Comparison of ENCODE assay signal across 8 cellular contexts in genomic region chr1:111346089-111346885, GRCh38. TPM values are rescaled to one million over a fixed set of nuclear protein-coding genes. Genes with fewer than 3 reads are reported as not detected.
DNase-seq lines count a peak whose midpoint lies in the region; ATAC-seq, FAIRE-seq and TF ChIP-seq lines count a peak whose summit lies in the region.

No MANE protein-coding gene starts in this region.

- peak; percentile 89 for FAIRE-seq in GM12892 (lab: Jason Lieb, UNC)
- peak; percentile 84 for FAIRE-seq in GM12878 (lab: Jason Lieb, UNC)

- no peak for TF ChIP-seq RAD21 in GM12878 (IDR thresholded peaks at IDR 0.05; ENCODE audit: insufficient read depth, low read depth, low read length)

- peak in 1 of 2 experiments; percentile 55; a peak in 1 of 4 replicates for TF ChIP-seq EP300 in GM12878 (IDR thresholded peaks at IDR 0.05; ENCODE audit: borderline replicate concordance in 1 of 2, control insufficient read depth in 1 of 2, low read depth in 2 of 2, low read length in 2 of 2)

- no TSS peak for BruUV-seq in GM12878 (replicated peaks; lab: Mats Ljungman, UMichigan)

- H3K9me3 ChIP-seq in GM12878 (replicated peaks; ENCODE audit: control insufficient read depth, insufficient read depth, low read length) = no peaks in the 10 kb centered on the region

- RAD21 ChIA-PET in GM12878 (lab: Charles Lee; ENCODE audit: unreplicated experiment) = interaction anchor here (0.9 to 2.8 kb wide), 6 partner anchors 22 to 131 kb away, joined by 3 to 9 read pairs (median 3); no protein-coding TSS in a partner anchor

- H3K27me3 ChIP-seq in GM12878 (replicated peaks in 1 of 2; ENCODE audit: control insufficient read depth in 2 of 2, insufficient read depth in 2 of 2, low read length in 1 of 2) = no peaks in the 10 kb centered on the region

- TF ChIP-seq POLR2A in GM12892 (IDR thresholded peaks at IDR 0.05; ENCODE audit: low read depth, low read length) (no peak), GM12878 (IDR thresholded peaks at IDR 0.05; ENCODE audit: low read depth, low read length) (peak; percentile 43)

- SMC1A ChIA-PET in GM12878 (lab: Charles Lee; ENCODE audit: uncharacterized antibody, unreplicated experiment) = interaction anchor here (1.0 to 2.0 kb wide), 4 partner anchors 12 to 564 kb away, joined by 3 to 8 read pairs (median 4); no protein-coding TSS in a partner anchor

- CTCF ChIA-PET in GM12878 (lab: Yijun Ruan, JAX) = interaction anchor here (1.0 to 1.5 kb wide), 5 partner anchors 12 to 423 kb away, joined by 3 to 9 read pairs (median 6); no protein-coding TSS in a partner anchor

- WGBS in GM12878 (ENCODE audit: insufficient coverage, insufficient replicate concordance, low lambda C conversion rate, missing lambda C conversion rate) = 8% methylated on average over 45 of the region's 45 CpGs

- intact Hi-C loops in GM12878 (cut with micrococcal nuclease; ENCODE audit: unreplicated experiment) (no loop called here), sciatic nerve (cut with DNase I) (no loop called here)

- POLR2A ChIA-PET in GM12878 (lab: Charles Lee) = no interaction called here

- ATAC-seq in HG02884 (IDR thresholded peaks at IDR 0.05; ENCODE audit: unreplicated experiment) (peak; percentile 92), GM12878 (peak; percentile 97), sciatic nerve (peak; percentile 99)

- H3K4me3 ChIP-seq in GM12878 = peak overlapping the region; percentile 64

- in situ Hi-C loops in GM12878 (cut with MboI) = no loop called here

- no peak overlapping the region for H3K27ac ChIP-seq in GM12878 (ENCODE audit: control insufficient read depth, insufficient read depth)

- no peaks in the 10 kb centered on the region for H3K4me1 ChIP-seq in GM12878 (ENCODE audit: control insufficient read depth, insufficient read depth, low read length)

- H3K9ac ChIP-seq in GM12878 (ENCODE audit: control insufficient read depth, insufficient read depth, low read length) = peak overlapping the region; percentile 66

- H2AFZ ChIP-seq in GM12878 (ENCODE audit: control insufficient read depth, low read depth, low read length) = peak overlapping the region; percentile 97

- no peaks in the 10 kb centered on the region for H3K36me3 ChIP-seq in GM12878 (ENCODE audit: control insufficient read depth in 2 of 2, insufficient read depth in 2 of 2, low read length in 1 of 2)

- peak; percentile 18 to 30 (median 25); a peak in 2 of 6 replicates for TF ChIP-seq CTCF in GM12878 (IDR thresholded peaks at IDR 0.05 in 2 of 3, conservative IDR thresholded peaks at IDR 0.05 in 1 of 3; ENCODE audit: control insufficient read depth in 2 of 3, extremely low read depth in 1 of 3, insufficient read depth in 1 of 3, low read depth in 3 of 3, low read length in 3 of 3)

- no peaks in the 10 kb centered on the region for H3K79me2 ChIP-seq in GM12878 (ENCODE audit: control insufficient read depth, insufficient read depth, low read length)

- DNase-seq in GM12892 (ENCODE audit: insufficient read length) = peak; percentile 66
- peak; percentile 48 for DNase-seq in NCI-H1694 treated with DMSO at 0.1 percent for 48 hours (lab: John Stamatoyannopoulos, UW)
- DNase-seq in T-helper 9 cell = peak; percentile 85
- DNase-seq in GM12878 (ENCODE audit: low read depth, low spot score) = peak; percentile 55
- DNase-seq in iPS DF 4.7 (ENCODE audit: extremely low read depth, low spot score) = peak; percentile 81
- DNase-seq in sciatic nerve (ENCODE audit: low spot score) = peak; percentile 91
- no peak for DNase-seq in NK-92 (lab: John Stamatoyannopoulos, UW; ENCODE audit: unreplicated experiment)

- peak overlapping the region; percentile 96 for H3K4me2 ChIP-seq in GM12878 (ENCODE audit: control insufficient read depth, insufficient read depth)

- H4K20me1 ChIP-seq in GM12878 (ENCODE audit: control insufficient read depth, insufficient read depth) = no peaks in the 10 kb centered on the region

TF ChIP-seq in GM12878, 131 proteins besides CTCF, POLR2A, EP300 and RAD21 (continues in another document):
- TF ChIP-seq MEF2B (IDR thresholded peaks at IDR 0.05; ENCODE audit: partially characterized antibody, poor library complexity, severe bottlenecking) = peak; percentile 56
- peak; percentile 76 for TF ChIP-seq RB1 (IDR thresholded peaks at IDR 0.05; ENCODE audit: borderline replicate concordance)
- no peak for TF ChIP-seq ZBTB33 (IDR thresholded peaks at IDR 0.05)
- TF ChIP-seq SREBF1 (IDR thresholded peaks at IDR 0.05; ENCODE audit: low read length) = no peak
- peak; percentile 40 to 90; a peak in 2 of 4 replicates for TF ChIP-seq SRF (IDR thresholded peaks at IDR 0.05; ENCODE audit: low read depth in 2 of 2, low read length in 2 of 2)
- peak; percentile 80 for TF ChIP-seq TCF12 (IDR thresholded peaks at IDR 0.05; ENCODE audit: low read depth, low read length)
- TF ChIP-seq IKZF1 (conservative IDR thresholded peaks at IDR 0.05) = peak; percentile 56; the same call in 1 of the 2 replicates
- peak; percentile 23 for TF ChIP-seq USF1 (IDR thresholded peaks at IDR 0.05; ENCODE audit: borderline replicate concordance, extremely low read length, insufficient read depth, low read depth, low read length)
- TF ChIP-seq SMARCA5 (IDR thresholded peaks at IDR 0.05) = peak; percentile 47; the same call in 1 of the 2 replicates
- TF ChIP-seq RAD51 (IDR thresholded peaks at IDR 0.05) = 0 out of 2 replicates have a peak, but pooled peaks have one; percentile 17
- TF ChIP-seq PKNOX1 (IDR thresholded peaks at IDR 0.05) = peak; percentile 92
- TF ChIP-seq SMC3 (IDR thresholded peaks at IDR 0.05; ENCODE audit: borderline replicate concordance, low read length) = peak; percentile 10; the same call in 1 of the 2 replicates
- TF ChIP-seq NRF1 (conservative IDR thresholded peaks at IDR 0.05; ENCODE audit: low read depth, low read length) = peak; percentile 49
- TF ChIP-seq IRF3 (IDR thresholded peaks at IDR 0.05) = no peak
- 0 out of 4 replicates have a peak, but pooled peaks of 1 of the 2 experiments have one; percentile 8 for TF ChIP-seq IKZF2 (IDR thresholded peaks at IDR 0.05)
- TF ChIP-seq ZNF622 (IDR thresholded peaks at IDR 0.05) = no peak

RNA-seq across cellular contexts. Expression of gene CHIA, which starts 55.6 kb away (rescaled TPM):
- polyA plus RNA-seq in GM12892 (2012; ENCODE audit: missing spikeins) = not detected
- total RNA-seq in GM12878 (2013; cell fraction: nucleolus; rRNA removed) = not detected in 2 replicates
- not detected in 2 replicates for total RNA-seq in GM12878 (2014; rRNA removed)
- total RNA-seq in GM12878 (2014; rRNA removed; fragmentation: Illumina TruSeq; extraction: Trizol) = not detected in 2 replicates
- total RNA-seq in GM12878 (2021) = not detected in 2 replicates
- not detected for polyA plus RNA-seq in GM12878 (2011; ENCODE audit: low read depth)
- not detected in 2 replicates for polyA plus RNA-seq in GM12878 (2011; rRNA removed)
- polyA plus RNA-seq in GM12878 (2011; cell fraction: cytosol; rRNA removed) = 0.07 TPM in 1 of 2 replicates, not detected in the other
- not detected in 2 replicates for polyA plus RNA-seq in GM12878 (2011; cell fraction: nucleus; rRNA removed)
- not detected in 2 replicates for polyA plus RNA-seq in GM12878 (2012)
- not detected in 2 replicates for polyA plus RNA-seq in GM12878 (2014; fragmentation: Illumina TruSeq; extraction: Trizol)
- not detected for polyA plus RNA-seq in GM12878 (2014; fragmentation: Nextera tagmentation; extraction: Ambion mirVana)
- polyA plus RNA-seq in GM12878 (2014; rRNA removed) = not detected in 2 replicates
- under 1 TPM in 1 of 2 experiments, not detected in 1; 0.21 TPM for polyA plus RNA-seq in GM12878 (2016; fragmentation: Nextera tagmentation; extraction: Ambion mirVana)
- not detected in 2 replicates for polyA minus RNA-seq in GM12878 (2011; rRNA and poly(A)+ RNA removed)
- not detected in 2 replicates for polyA minus RNA-seq in GM12878 (2011; cell fraction: cytosol; rRNA and poly(A)+ RNA removed)
- polyA minus RNA-seq in GM12878 (2011; cell fraction: nucleus; rRNA and poly(A)+ RNA removed) = not detected in 2 replicates
- not detected for total RNA-seq in sciatic nerve
